In genomic region chr18:68176901-68177300, GRCh38 we compare ENCODE assay signal across 22 cellular contexts.
"Had no signal": no experiment of that assay in that cellular context is flagged by ENCODE, and none has a peak within 500 bp of the region (broad histone marks: within the 10 kb centered on the region; RNA-seq: fewer than 3 reads in every experiment).

No MANE protein-coding gene starts in this region.

- H3K4me3 ChIP-seq: ascending aorta, SJSA1 had no signal

- DNase-seq: activated CD4-positive, alpha-beta T cell treated with anti-CD3 and anti-CD28 coated beads for 36 hours; activated CD8-positive, alpha-beta memory T cell treated with anti-CD3 and anti-CD28 coated beads, Interleukin-2, amount 50 U/mL, for 4 hours; activated CD8-positive, alpha-beta T cell treated with anti-CD3 and anti-CD28 coated beads for 36 hours; activated effector memory CD4-positive, alpha-beta T cell treated with Interleukin-2 at 50 U/mL for 16 hours; activated naive CD4-positive, alpha-beta T cell; activated T-cell treated with anti-CD3 and anti-CD28 coated beads, Interleukin-2, amount 50 U/mL, for 24 hours; cortex of kidney; MM.1S; NCI-H1105 treated with DMSO at 0.1 percent for 48 hours; NCI-H1436 treated with DMSO at 0.1 percent for 48 hours; NCI-H187; NCI-H2081; NCI-H446; NCI-H524; PC-3; SHP77; T-cell; T-helper 2 cell; T1000; WERI-Rb-1 had no signal

- ATAC-seq: activated CD4-positive, alpha-beta T cell treated with anti-CD3 and anti-CD28 coated beads for 36 hours; activated CD8-positive, alpha-beta T cell treated with anti-CD3 and anti-CD28 coated beads for 36 hours; PC-3; T-cell had no signal
